Comparison of ENCODE assay signal across 35 cellular contexts in the genomic region with DNA sequence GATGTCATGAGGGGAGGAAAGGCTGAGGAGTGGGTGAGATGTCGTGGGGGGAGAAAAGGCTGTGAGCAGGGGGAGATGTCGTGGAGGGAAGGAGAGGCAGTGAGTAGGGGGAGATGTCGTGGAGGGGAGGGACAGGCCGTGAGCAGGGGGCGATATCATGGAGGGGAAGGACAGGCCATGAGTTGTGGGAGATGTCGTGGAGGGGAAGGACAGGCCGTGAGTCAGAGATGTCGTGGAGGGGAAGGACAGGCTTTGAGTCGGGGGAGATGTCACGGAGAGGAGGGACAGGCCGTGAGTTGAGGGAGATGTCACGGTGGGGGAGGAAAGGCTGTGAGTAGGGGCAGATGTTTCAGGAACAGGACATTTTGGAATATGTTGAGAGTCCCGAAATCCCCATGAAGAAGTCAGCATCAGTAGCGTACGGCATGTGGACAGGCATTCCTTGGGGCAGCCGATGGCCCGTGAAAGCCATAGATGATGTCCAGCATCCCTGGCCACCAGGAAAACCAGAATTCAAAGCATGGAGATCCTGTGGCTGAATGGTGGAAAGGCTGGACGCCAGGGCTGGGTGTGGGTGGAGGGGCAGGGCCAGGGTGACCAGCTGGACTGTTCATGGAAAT. TPM values are rescaled to one million over a fixed set of nuclear protein-coding genes. Genes with fewer than 3 reads are reported as not detected.
"Had no signal": no experiment of that assay in that cellular context is flagged by ENCODE, and none has a peak within 500 bp of the region (broad histone marks: within the 10 kb centered on the region; RNA-seq: fewer than 3 reads in every experiment).

No MANE protein-coding gene starts in this region.

- H3K27ac ChIP-seq: adrenal gland, body of pancreas, colonic mucosa, dorsolateral prefrontal cortex, heart left ventricle, lower lobe of right lung, ovary, thyroid gland, upper lobe of right lung had no signal

- ATAC-seq: activated CD4-positive, alpha-beta T cell treated with anti-CD3 and anti-CD28 coated beads for 36 hours; activated CD8-positive, alpha-beta memory T cell treated with anti-CD3 and anti-CD28 coated beads, Interleukin-2, amount 10 ng/mL, durations not matched to agents 7 days and 5 days; activated CD8-positive, alpha-beta T cell treated with anti-CD3 and anti-CD28 coated beads, Interleukin-2, amount 10 ng/mL, durations not matched to agents 7 days and 5 days; activated naive CD4-positive, alpha-beta T cell treated with anti-CD3 and anti-CD28 coated beads, Interleukin-2, amount 50 U/mL, for 72 hours; body of pancreas; heart left ventricle; left lobe of liver; lower lobe of right lung; stimulated activated memory B cell treated with anti-CD40 and anti-IgM and Interleukin-4, amounts not matched to agents 10 μg/mL and 1 μg/mL and 100 μg/mL, for 72 hours; stimulated activated naive CD8-positive, alpha-beta T cell treated with anti-CD3 and anti-CD28 coated beads, Interleukin-15, amount 100 ng/mL, for 72 hours; upper lobe of right lung had no signal

- H3K27me3 ChIP-seq: body of pancreas, ovary, thyroid gland had no signal

- H3K4me2 ChIP-seq: smooth muscle cell had no signal

- H3K4me3 ChIP-seq: adrenal gland, body of pancreas, colonic mucosa, dorsolateral prefrontal cortex, heart left ventricle, lower lobe of right lung, ovary, smooth muscle cell, thyroid gland, upper lobe of right lung had no signal

- H3K4me1 ChIP-seq: adrenal gland, colonic mucosa, heart left ventricle, lower lobe of right lung, thyroid gland, upper lobe of right lung had no signal

- FAIRE-seq: endothelial cell of umbilical vein had no signal

- DNase-seq: activated CD4-positive, alpha-beta T cell treated with anti-CD3 and anti-CD28 coated beads for 36 hours; activated CD4-positive, CD25-positive, alpha-beta regulatory T cell; activated CD8-positive, alpha-beta memory T cell treated with anti-CD3 and anti-CD28 coated beads, Interleukin-2, amount 10 ng/mL, durations not matched to agents 7 days and 5 days; activated CD8-positive, alpha-beta T cell treated with anti-CD3 and anti-CD28 coated beads, Interleukin-2, amount 10 ng/mL, durations not matched to agents 7 days and 5 days; activated naive CD4-positive, alpha-beta T cell; activated T-cell treated with anti-CD3 and anti-CD28 coated beads, Interleukin-2, amount 50 U/mL, for 48 hours; body of pancreas; colonic mucosa; mesenchymal stem cell; ovary; retina; stimulated activated CD4-positive, alpha-beta T cell treated with anti-CD3 and anti-CD28 coated beads, Interleukin-1b, Interleukin-23, amount 100 ng/mL, for 48 hours; stimulated activated CD4-positive, alpha-beta T cell treated with anti-CD3 and anti-CD28 coated beads, Interleukin-4, amount 100 ng/mL, for 4 hours; stimulated activated CD8-positive, alpha-beta memory T cell treated with anti-CD3 and anti-CD28 coated beads, Interleukin-4, amount 100 ng/mL, for 48 hours; stimulated activated naive CD8-positive, alpha-beta T cell treated with anti-CD3 and anti-CD28 coated beads, Interleukin-15, amount 100 ng/mL, for 72 hours; thyroid gland; upper lobe of right lung had no signal

- H3K9me3 ChIP-seq: adrenal gland, body of pancreas, colonic mucosa, lower lobe of right lung, ovary, thyroid gland, upper lobe of right lung had no signal

- H3K36me3 ChIP-seq: adrenal gland, colonic mucosa, heart left ventricle, lower lobe of right lung, ovary, thyroid gland, upper lobe of right lung had no signal

RNA-seq across cellular contexts. Expression of a gene that starts 8.3 kb away (rescaled TPM):
- total RNA-seq: activated CD4-positive, alpha-beta T cell treated with anti-CD3 and anti-CD28 coated beads for 36 hours; activated CD8-positive, alpha-beta memory T cell treated with anti-CD3 and anti-CD28 coated beads, Interleukin-2, amount 10 ng/mL, durations not matched to agents 7 days and 5 days; activated CD8-positive, alpha-beta T cell treated with anti-CD3 and anti-CD28 coated beads, Interleukin-2, amount 10 ng/mL, durations not matched to agents 7 days and 5 days; activated naive CD4-positive, alpha-beta T cell treated with anti-CD3 and anti-CD28 coated beads, Interleukin-2, amount 50 U/mL, for 72 hours; activated T-helper 2 cell treated with anti-CD3 and anti-CD28 coated beads, Interferon-gamma antibody, Interleukin-2, Interleukin-4, amounts not matched to agents 10 μg/mL and 5 μg/mL and 100 μg/mL, durations not matched to agents 14 hours and 24 hours and 36 hours; adrenal gland; endothelial cell of umbilical vein; fibroblast of lung; fibroblast of villous mesenchyme; heart left ventricle; kidney epithelial cell; lower lobe of right lung; mononuclear cell; smooth muscle cell; T-helper 2 cell treated with Interferon-gamma antibody and Interleukin-4, amounts not matched to agents 100 ng/mL and 5 ng/mL, for 36 hours; thyroid gland; upper lobe of right lung had no signal
- polyA plus RNA-seq: adrenal gland, endothelial cell of umbilical vein, esophagus, fibroblast of lung, heart left ventricle, ovary, smooth muscle cell had no signal

RNA-seq across cellular contexts. Expression of a gene that starts 32.1 kb away (rescaled TPM):
- total RNA-seq: activated CD4-positive, alpha-beta T cell treated with anti-CD3 and anti-CD28 coated beads for 36 hours; activated CD8-positive, alpha-beta memory T cell treated with anti-CD3 and anti-CD28 coated beads, Interleukin-2, amount 10 ng/mL, durations not matched to agents 7 days and 5 days; activated CD8-positive, alpha-beta T cell treated with anti-CD3 and anti-CD28 coated beads, Interleukin-2, amount 10 ng/mL, durations not matched to agents 7 days and 5 days; activated naive CD4-positive, alpha-beta T cell treated with anti-CD3 and anti-CD28 coated beads, Interleukin-2, amount 50 U/mL, for 72 hours; activated T-helper 2 cell treated with anti-CD3 and anti-CD28 coated beads, Interferon-gamma antibody, Interleukin-2, Interleukin-4, amounts not matched to agents 10 μg/mL and 5 μg/mL and 100 μg/mL, durations not matched to agents 14 hours and 24 hours and 36 hours; adrenal gland; aorta; body of pancreas; dorsolateral prefrontal cortex; endothelial cell of umbilical vein; fibroblast of lung; fibroblast of villous mesenchyme; heart left ventricle; kidney epithelial cell; left lobe of liver; lower lobe of right lung; mononuclear cell; ovary; progenitor cell of endocrine pancreas; smooth muscle cell; T-helper 2 cell treated with Interferon-gamma antibody and Interleukin-4, amounts not matched to agents 100 ng/mL and 5 ng/mL, for 36 hours; thyroid gland; upper lobe of right lung had no signal
- polyA plus RNA-seq: adrenal gland, aorta, endothelial cell of umbilical vein, esophagus, fibroblast of lung, heart left ventricle, ovary, smooth muscle cell had no signal
